ENCODE assay signal across 1 cellular context in the genomic region with DNA sequence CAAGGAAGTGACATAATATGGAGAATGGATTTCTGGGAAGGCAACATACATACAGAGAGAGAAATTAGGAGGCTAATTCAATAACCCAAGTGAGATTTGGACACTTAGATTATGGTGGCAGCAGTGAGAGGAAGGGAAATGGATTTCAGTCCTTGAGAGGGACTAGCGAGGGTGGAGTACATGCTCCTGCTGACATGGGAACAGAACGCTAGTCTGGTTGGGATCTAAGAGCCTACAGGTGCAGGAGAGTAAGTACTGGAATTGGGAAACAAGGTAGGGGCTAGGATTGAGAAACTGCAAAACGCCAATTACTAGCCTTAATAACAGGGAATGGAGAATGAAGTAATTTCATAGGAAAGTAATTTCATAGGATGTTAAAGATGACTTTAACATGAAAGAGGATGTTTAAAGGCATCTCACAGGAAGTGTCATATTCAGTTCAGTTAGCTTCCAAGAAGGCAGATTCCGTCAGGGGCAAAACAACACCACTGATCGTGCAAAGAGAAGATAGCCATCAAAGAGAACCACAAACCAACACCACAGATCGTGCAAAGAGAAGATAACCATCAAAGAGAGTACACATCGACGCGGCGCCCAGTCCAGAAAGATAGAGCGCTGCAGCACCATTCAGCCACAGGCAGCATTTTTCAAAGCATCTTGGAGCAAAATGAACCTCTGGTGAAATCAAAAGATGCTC.
TF ChIP-seq lines count a peak whose summit lies in the region.

No MANE protein-coding gene starts in this region.

TF ChIP-seq in HepG2, 621 proteins besides CTCF, POLR2A, EP300 and RAD21 (continued from another document):
- TF ChIP-seq FOXA3 (CRISPR knock-in tag; IDR thresholded peaks at IDR 0.05) = peak; percentile 81
- no peak for TF ChIP-seq ZNF747 (CRISPR knock-in tag; IDR thresholded peaks at IDR 0.05; ENCODE audit: borderline replicate concordance)
- TF ChIP-seq TAF1 (CRISPR knock-in tag; IDR thresholded peaks at IDR 0.05) = no peak
- TF ChIP-seq, protein P1, sequence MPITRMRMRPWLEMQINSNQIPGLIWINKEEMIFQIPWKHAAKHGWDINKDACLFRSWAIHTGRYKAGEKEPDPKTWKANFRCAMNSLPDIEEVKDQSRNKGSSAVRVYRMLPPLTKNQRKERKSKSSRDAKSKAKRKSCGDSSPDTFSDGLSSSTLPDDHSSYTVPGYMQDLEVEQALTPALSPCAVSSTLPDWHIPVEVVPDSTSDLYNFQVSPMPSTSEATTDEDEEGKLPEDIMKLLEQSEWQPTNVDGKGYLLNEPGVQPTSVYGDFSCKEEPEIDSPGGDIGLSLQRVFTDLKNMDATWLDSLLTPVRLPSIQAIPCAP (CRISPR knock-in tag; IDR thresholded peaks at IDR 0.05; ENCODE audit: low read depth) = no peak
- 0 out of 2 replicates have a peak, but pooled peaks have one; percentile 18 for TF ChIP-seq IRF2 (CRISPR knock-in tag; IDR thresholded peaks at IDR 0.05)
- peak; percentile 35; the same call in 1 of the 2 replicates for TF ChIP-seq SKIL (CRISPR knock-in tag; IDR thresholded peaks at IDR 0.05; ENCODE audit: borderline replicate concordance)
- TF ChIP-seq ZNF264 (CRISPR knock-in tag; IDR thresholded peaks at IDR 0.05) = no peak
- TF ChIP-seq SIX4 (CRISPR knock-in tag; IDR thresholded peaks at IDR 0.05) = peak; percentile 49; the same call in 1 of the 2 replicates
- TF ChIP-seq FOXA1 (IDR thresholded peaks at IDR 0.05) = no peak
- peak; percentile 65; the same call in 1 of the 2 replicates for TF ChIP-seq FOXA1 (CRISPR knock-in tag; IDR thresholded peaks at IDR 0.05)
- no peak for TF ChIP-seq ZNF567 (CRISPR knock-in tag; IDR thresholded peaks at IDR 0.05; ENCODE audit: borderline replicate concordance)
- no peak for TF ChIP-seq DMAP1 (CRISPR knock-in tag; IDR thresholded peaks at IDR 0.05)
- peak; percentile 50; the same call in 1 of the 2 replicates for TF ChIP-seq FOXO1 (CRISPR knock-in tag; IDR thresholded peaks at IDR 0.05)
- peak; percentile 67 for TF ChIP-seq BHLHE40 (IDR thresholded peaks at IDR 0.05; ENCODE audit: low read length)
- no peak for TF ChIP-seq ZNF710 (CRISPR knock-in tag; IDR thresholded peaks at IDR 0.05; ENCODE audit: borderline replicate concordance)
- TF ChIP-seq GLI4 (CRISPR knock-in tag; IDR thresholded peaks at IDR 0.05; ENCODE audit: borderline replicate concordance) = no peak
- TF ChIP-seq CBX2 (IDR thresholded peaks at IDR 0.05; ENCODE audit: low read depth, low read length) = no peak
- no peak for TF ChIP-seq CBX2 (CRISPR knock-in tag; IDR thresholded peaks at IDR 0.05; ENCODE audit: low read depth)
- peak; percentile 57 for TF ChIP-seq NCOA2 (CRISPR knock-in tag; IDR thresholded peaks at IDR 0.05)
- no peak for TF ChIP-seq SP4 (CRISPR knock-in tag; IDR thresholded peaks at IDR 0.05)
- TF ChIP-seq ZNF317 (CRISPR knock-in tag; IDR thresholded peaks at IDR 0.05) = no peak
- no peak for TF ChIP-seq ZNF124 (CRISPR knock-in tag; IDR thresholded peaks at IDR 0.05)
- TF ChIP-seq, protein P2, sequence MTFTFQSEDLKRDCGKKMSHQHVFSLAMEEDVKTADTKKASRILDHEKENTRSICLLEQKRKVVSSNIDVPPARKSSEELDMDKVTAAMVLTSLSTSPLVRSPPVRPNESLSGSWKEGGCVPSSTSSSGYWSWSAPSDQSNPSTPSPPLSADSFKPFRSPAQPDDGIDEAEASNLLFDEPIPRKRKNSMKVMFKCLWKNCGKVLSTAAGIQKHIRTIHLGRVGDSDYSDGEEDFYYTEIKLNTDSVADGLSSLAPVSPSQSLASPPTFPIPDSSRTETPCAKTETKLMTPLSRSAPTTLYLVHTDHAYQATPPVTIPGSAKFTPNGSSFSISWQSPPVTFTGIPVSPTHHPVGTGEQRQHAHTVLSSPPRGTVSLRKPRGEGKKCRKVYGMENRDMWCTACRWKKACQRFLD (CRISPR knock-in tag; IDR thresholded peaks at IDR 0.05; ENCODE audit: borderline replicate concordance) = no peak
- TF ChIP-seq, protein P3, sequence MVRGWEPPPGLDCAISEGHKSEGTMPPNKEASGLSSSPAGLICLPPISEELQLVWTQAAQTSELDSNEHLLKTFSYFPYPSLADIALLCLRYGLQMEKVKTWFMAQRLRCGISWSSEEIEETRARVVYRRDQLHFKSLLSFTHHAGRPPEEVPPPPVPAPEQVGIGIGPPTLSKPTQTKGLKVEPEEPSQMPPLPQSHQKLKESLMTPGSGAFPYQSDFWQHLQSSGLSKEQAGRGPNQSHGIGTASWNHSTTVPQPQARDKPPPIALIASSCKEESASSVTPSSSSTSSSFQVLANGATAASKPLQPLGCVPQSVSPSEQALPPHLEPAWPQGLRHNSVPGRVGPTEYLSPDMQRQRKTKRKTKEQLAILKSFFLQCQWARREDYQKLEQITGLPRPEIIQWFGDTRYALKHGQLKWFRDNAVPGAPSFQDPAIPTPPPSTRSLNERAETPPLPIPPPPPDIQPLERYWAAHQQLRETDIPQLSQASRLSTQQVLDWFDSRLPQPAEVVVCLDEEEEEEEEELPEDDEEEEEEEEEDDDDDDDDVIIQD (CRISPR knock-in tag; IDR thresholded peaks at IDR 0.05; ENCODE audit: low read depth) = no peak
- TF ChIP-seq, protein P4, sequence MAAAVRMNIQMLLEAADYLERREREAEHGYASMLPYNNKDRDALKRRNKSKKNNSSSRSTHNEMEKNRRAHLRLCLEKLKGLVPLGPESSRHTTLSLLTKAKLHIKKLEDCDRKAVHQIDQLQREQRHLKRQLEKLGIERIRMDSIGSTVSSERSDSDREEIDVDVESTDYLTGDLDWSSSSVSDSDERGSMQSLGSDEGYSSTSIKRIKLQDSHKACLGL (CRISPR knock-in tag; IDR thresholded peaks at IDR 0.05) = no peak
- TF ChIP-seq, protein P5, sequence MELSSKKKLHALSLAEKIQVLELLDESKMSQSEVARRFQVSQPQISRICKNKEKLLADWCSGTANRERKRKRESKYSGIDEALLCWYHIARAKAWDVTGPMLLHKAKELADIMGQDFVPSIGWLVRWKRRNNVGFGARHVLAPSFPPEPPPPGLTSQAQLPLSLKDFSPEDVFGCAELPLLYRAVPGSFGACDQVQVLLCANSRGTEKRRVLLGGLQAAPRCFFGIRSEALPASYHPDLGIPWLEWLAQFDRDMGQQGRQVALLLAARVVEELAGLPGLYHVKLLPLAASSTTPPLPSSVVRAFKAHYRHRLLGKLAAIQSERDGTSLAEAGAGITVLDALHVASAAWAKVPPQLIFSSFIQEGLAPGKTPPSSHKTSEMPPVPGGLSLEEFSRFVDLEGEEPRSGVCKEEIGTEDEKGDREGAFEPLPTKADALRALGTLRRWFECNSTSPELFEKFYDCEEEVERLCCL (CRISPR knock-in tag; IDR thresholded peaks at IDR 0.05; ENCODE audit: borderline replicate concordance) = no peak
- TF ChIP-seq ZFAT (CRISPR knock-in tag; conservative IDR thresholded peaks at IDR 0.05) = no peak
- TF ChIP-seq ARNT (IDR thresholded peaks at IDR 0.05) = peak; percentile 100
- peak; percentile 73; the same call in 1 of the 2 replicates for TF ChIP-seq HMG20A (CRISPR knock-in tag; IDR thresholded peaks at IDR 0.05; ENCODE audit: borderline replicate concordance)
- TF ChIP-seq TFDP1 (CRISPR knock-in tag; IDR thresholded peaks at IDR 0.05; ENCODE audit: borderline replicate concordance) = no peak
- 0 out of 2 replicates have a peak, but pooled peaks have one; percentile 15 for TF ChIP-seq POGZ (CRISPR knock-in tag; IDR thresholded peaks at IDR 0.05)
- peak; percentile 72; the same call in 1 of the 2 replicates for TF ChIP-seq CBFB (CRISPR knock-in tag; IDR thresholded peaks at IDR 0.05)
- TF ChIP-seq ZNF652 (CRISPR knock-in tag; IDR thresholded peaks at IDR 0.05; ENCODE audit: borderline replicate concordance, low read depth) = no peak
- TF ChIP-seq, protein P6, sequence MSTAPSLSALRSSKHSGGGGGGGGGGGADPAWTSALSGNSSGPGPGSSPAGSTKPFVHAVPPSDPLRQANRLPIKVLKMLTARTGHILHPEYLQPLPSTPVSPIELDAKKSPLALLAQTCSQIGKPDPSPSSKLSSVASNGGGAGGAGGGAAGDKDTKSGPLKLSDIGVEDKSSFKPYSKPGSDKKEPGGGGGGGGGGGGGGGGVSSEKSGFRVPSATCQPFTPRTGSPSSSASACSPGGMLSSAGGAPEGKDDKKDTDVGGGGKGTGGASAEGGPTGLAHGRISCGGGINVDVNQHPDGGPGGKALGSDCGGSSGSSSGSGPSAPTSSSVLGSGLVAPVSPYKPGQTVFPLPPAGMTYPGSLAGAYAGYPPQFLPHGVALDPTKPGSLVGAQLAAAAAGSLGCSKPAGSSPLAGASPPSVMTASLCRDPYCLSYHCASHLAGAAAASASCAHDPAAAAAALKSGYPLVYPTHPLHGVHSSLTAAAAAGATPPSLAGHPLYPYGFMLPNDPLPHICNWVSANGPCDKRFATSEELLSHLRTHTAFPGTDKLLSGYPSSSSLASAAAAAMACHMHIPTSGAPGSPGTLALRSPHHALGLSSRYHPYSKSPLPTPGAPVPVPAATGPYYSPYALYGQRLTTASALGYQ (CRISPR knock-in tag; IDR thresholded peaks at IDR 0.05) = no peak
- no peak for TF ChIP-seq NFRKB (IDR thresholded peaks at IDR 0.05)
- no peak for TF ChIP-seq HDAC6 (IDR thresholded peaks at IDR 0.05; ENCODE audit: low read depth, low read length)
- TF ChIP-seq ATF7 (IDR thresholded peaks at IDR 0.05) = no peak
- TF ChIP-seq ATF7 (CRISPR knock-in tag; IDR thresholded peaks at IDR 0.05) = no peak
- TF ChIP-seq FOXP4 (CRISPR knock-in tag; IDR thresholded peaks at IDR 0.05) = peak; percentile 43; the same call in 1 of the 2 replicates
- TF ChIP-seq ZNF879 (CRISPR knock-in tag; IDR thresholded peaks at IDR 0.05) = no peak
- peak; percentile 65; the same call in 1 of the 2 replicates for TF ChIP-seq ARID2 (CRISPR knock-in tag; IDR thresholded peaks at IDR 0.05; ENCODE audit: borderline replicate concordance)
- no peak for TF ChIP-seq CREB1 (IDR thresholded peaks at IDR 0.05)
- peak; percentile 25; the same call in 1 of the 2 replicates for TF ChIP-seq CREB1 (CRISPR knock-in tag; IDR thresholded peaks at IDR 0.05)
- no peak for TF ChIP-seq ZIK1 (CRISPR knock-in tag; IDR thresholded peaks at IDR 0.05; ENCODE audit: borderline replicate concordance, low read depth)
